8 cellular contexts compared by ENCODE assay signal in the genomic region with DNA sequence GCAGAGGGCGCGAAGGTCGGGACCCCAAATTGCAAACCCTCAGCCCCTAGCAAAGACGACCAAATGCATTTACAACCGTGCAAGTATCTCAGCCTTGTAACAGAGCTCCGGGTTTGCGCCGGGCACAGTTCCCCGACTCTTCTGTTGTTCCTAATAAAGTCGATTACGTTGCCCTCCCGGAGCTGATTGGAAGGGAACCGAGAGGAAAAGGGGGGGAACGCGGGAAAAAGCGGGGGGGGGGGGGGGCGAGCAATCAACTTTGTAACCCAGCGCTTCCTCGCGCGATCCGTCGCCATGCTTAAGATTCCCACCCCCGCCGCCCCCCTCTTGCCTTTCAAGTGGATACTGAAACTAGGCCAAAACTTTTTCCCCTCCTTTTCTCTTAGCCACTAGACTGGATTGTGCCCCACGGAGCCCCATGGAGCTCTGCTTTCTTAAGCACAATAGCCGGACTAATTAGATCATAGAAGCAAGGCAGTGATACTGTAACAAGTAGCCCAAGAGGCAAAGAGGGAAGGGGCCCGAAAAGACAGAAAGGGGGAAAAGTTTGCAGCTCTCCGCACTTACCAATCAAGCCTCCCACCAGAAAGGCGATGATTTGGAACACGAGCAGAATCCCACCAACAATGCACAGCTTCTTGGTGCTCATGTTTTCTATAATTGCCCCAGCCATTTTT. TPM values are rescaled to one million over a fixed set of nuclear protein-coding genes. Genes with fewer than 3 reads are reported as not detected.
A peak's percentile ranks its signal among the peaks of the same experiment; 100 is the strongest.
DNase-seq lines count a peak whose midpoint lies in the region; ATAC-seq and TF ChIP-seq lines count a peak whose summit lies in the region.

No MANE protein-coding gene starts in this region.

- DNase-seq in hepatocyte (ENCODE audit: low spot score) = peak; percentile 83
- peak; percentile 56 for DNase-seq in putamen (ENCODE audit: low spot score)
- DNase-seq in HuH-7 (ENCODE audit: low spot score) = no peak
- no peak for DNase-seq in activated gamma-delta T cell (lab: John Stamatoyannopoulos, UW)

- H3K4me3 ChIP-seq in BLaER1 treated with 17β-estradiol and CSF1 and Interleukin-3, amounts not matched to agents 10 nM and 100 nM = peak overlapping the region; percentile 58 to 74 (median 65)
- peak overlapping the region; percentile 92 for H3K4me3 ChIP-seq in hepatocyte

- H3K9me2 ChIP-seq in hepatocyte (replicated peaks; ENCODE audit: insufficient read depth) = no peaks in the 10 kb centered on the region

- TF ChIP-seq RAD21 in Ishikawa (IDR thresholded peaks at IDR 0.05; ENCODE audit: low read depth) = no peak

- no peak for ATAC-seq in GM21576 (IDR thresholded peaks at IDR 0.05; ENCODE audit: unreplicated experiment)

- H3K4me2 ChIP-seq in BLaER1 treated with 17β-estradiol and CSF1 and Interleukin-3, amounts not matched to agents 10 nM and 100 nM = peak overlapping the region; percentile 89 to 99 (median 96)
- peak overlapping the region; percentile 94 for H3K4me2 ChIP-seq in hepatocyte

- no peak for TF ChIP-seq EP300 in Ishikawa (IDR thresholded peaks at IDR 0.05; ENCODE audit: borderline replicate concordance)

- no peaks in the 10 kb centered on the region for H3K36me3 ChIP-seq in BLaER1 treated with 17β-estradiol and CSF1 and Interleukin-3, amounts not matched to agents 10 nM and 100 nM
- H3K36me3 ChIP-seq in hepatocyte (replicated peaks; ENCODE audit: insufficient read depth, low read depth) = no peaks in the 10 kb centered on the region

- no peak for TF ChIP-seq CTCF in hepatocyte (IDR thresholded peaks at IDR 0.05; ENCODE audit: poor library complexity)

- peaks cover 0 to 22% (median 10%) of the 10 kb centered on the region in 10 experiments; a peak in 15 of 20 replicates for H3K4me1 ChIP-seq in BLaER1 treated with 17β-estradiol and CSF1 and Interleukin-3, amounts not matched to agents 10 nM and 100 nM
- H3K4me1 ChIP-seq in hepatocyte (ENCODE audit: insufficient read depth) = peaks cover 12% of the 10 kb centered on the region

- peaks cover 50% of the 10 kb centered on the region for H3K79me2 ChIP-seq in hepatocyte

- peaks cover 49 to 73% (median 60%) of the 10 kb centered on the region in 11 experiments for H3K27me3 ChIP-seq in BLaER1 treated with 17β-estradiol and CSF1 and Interleukin-3, amounts not matched to agents 10 nM and 100 nM
- no peaks in the 10 kb centered on the region for H3K27me3 ChIP-seq in hepatocyte

- H3K9me3 ChIP-seq in BLaER1 treated with 17β-estradiol and CSF1 and Interleukin-3, amounts not matched to agents 10 nM and 100 nM (replicated peaks in 1 of 11) = no peaks in the 10 kb centered on the region
- H3K9me3 ChIP-seq in hepatocyte (ENCODE audit: low read depth) = no peaks in the 10 kb centered on the region

- peak overlapping the region; percentile 95 for H2AFZ ChIP-seq in hepatocyte

- H4K20me1 ChIP-seq in BLaER1 treated with 17β-estradiol and CSF1 and Interleukin-3, amounts not matched to agents 10 nM and 100 nM = peaks cover 0 to 13% (median 0%) of the 10 kb centered on the region in 11 experiments; a peak in 5 of 22 replicates
- H4K20me1 ChIP-seq in hepatocyte (ENCODE audit: insufficient read depth, poor library complexity, severe bottlenecking) = peaks cover 6% of the 10 kb centered on the region

- peak overlapping the region in 1 of 11 experiments; percentile 50; a peak in 3 of 22 replicates for H3K27ac ChIP-seq in BLaER1 treated with 17β-estradiol and CSF1 and Interleukin-3, amounts not matched to agents 10 nM and 100 nM
- H3K27ac ChIP-seq in angular gyrus (ENCODE audit: low read depth, low read length) = peak overlapping the region; percentile 59
- peak overlapping the region; percentile 87 for H3K27ac ChIP-seq in hepatocyte

- WGBS in hepatocyte (ENCODE audit: low lambda C conversion rate, missing lambda C conversion rate) = under 1% methylated on average over 19 of the region's 31 CpGs

- H3K9ac ChIP-seq in BLaER1 treated with 17β-estradiol and CSF1 and Interleukin-3, amounts not matched to agents 10 nM and 100 nM = peak overlapping the region; percentile 39 to 76 (median 57); a peak in 21 of 22 replicates

TF ChIP-seq in Ishikawa, 13 proteins besides CTCF, POLR2A, EP300 and RAD21:
- TF ChIP-seq CREB1 (IDR thresholded peaks at IDR 0.05; ENCODE audit: low read depth) = no peak
- TF ChIP-seq TAF1 (IDR thresholded peaks at IDR 0.05; ENCODE audit: low read depth) = no peak
- 0 out of 2 replicates have a peak, but pooled peaks have one; percentile 44 for TF ChIP-seq YY1 (IDR thresholded peaks at IDR 0.05; ENCODE audit: low read depth)
- peak; percentile 22; the same call in 1 of the 2 replicates for TF ChIP-seq EGR1 (IDR thresholded peaks at IDR 0.05)
- TF ChIP-seq TCF12 (IDR thresholded peaks at IDR 0.05; ENCODE audit: low read depth) = no peak
- TF ChIP-seq NFIC (IDR thresholded peaks at IDR 0.05) = no peak
- TF ChIP-seq, protein P1, sequence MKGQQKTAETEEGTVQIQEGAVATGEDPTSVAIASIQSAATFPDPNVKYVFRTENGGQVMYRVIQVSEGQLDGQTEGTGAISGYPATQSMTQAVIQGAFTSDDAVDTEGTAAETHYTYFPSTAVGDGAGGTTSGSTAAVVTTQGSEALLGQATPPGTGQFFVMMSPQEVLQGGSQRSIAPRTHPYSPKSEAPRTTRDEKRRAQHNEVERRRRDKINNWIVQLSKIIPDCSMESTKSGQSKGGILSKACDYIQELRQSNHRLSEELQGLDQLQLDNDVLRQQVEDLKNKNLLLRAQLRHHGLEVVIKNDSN (IDR thresholded peaks at IDR 0.05) = no peak
- 0 out of 2 replicates have a peak, but pooled peaks have one; percentile 36 for TF ChIP-seq ZBTB7A (IDR thresholded peaks at IDR 0.05; ENCODE audit: low read depth)
TF ChIP-seq in Ishikawa: peak in this region for 3.

RNA-seq across cellular contexts. Expression of gene WLS, which starts 0.6 kb away (rescaled TPM):
- 102 and 115 TPM in 2 replicates for total RNA-seq in hepatocyte
- polyA plus RNA-seq in hepatocyte = 66.3 and 79.9 TPM in 2 replicates

Comparison
In these comparisons a context has a peak if more than half of its experiments do, and no peak if none do; other contexts are left out.
1. DNase-seq: peak in hepatocyte (single experiment) and putamen (single experiment); none in HuH-7 (single experiment) and activated gamma-delta T cell (single experiment).